Comparison of ENCODE assay signal across 33 cellular contexts in genomic region chr12:41064411-41064810, GRCh38.
"Had no signal": no experiment of that assay in that cellular context is flagged by ENCODE, and none has a peak within 500 bp of the region (broad histone marks: within the 10 kb centered on the region; RNA-seq: fewer than 3 reads in every experiment).

No MANE protein-coding gene starts in this region.

- H3K36me3 Mint-ChIP-seq: activated CD8-positive, alpha-beta memory T cell treated with anti-CD3 and anti-CD28 coated beads, Interleukin-2, amount 10 ng/mL, durations not matched to agents 7 days and 5 days; activated naive CD4-positive, alpha-beta T cell treated with anti-CD3 and anti-CD28 coated beads, Interleukin-2, amount 10 ng/mL, durations not matched to agents 7 days and 5 days; activated naive CD4-positive, alpha-beta T cell treated with anti-CD3 and anti-CD28 coated beads, Interleukin-2, amount 50 U/mL, for 24 hours; activated naive CD8-positive, alpha-beta T cell; activated naive CD8-positive, alpha-beta T cell treated with anti-CD3 and anti-CD28 coated beads, Interleukin-2, amount 10 ng/mL, durations not matched to agents 7 days and 5 days had no signal

- DNase-seq: activated B cell treated with CpG ODN at 0.5 μM for 24 hours; activated CD4-positive, alpha-beta memory T cell treated with anti-CD3 and anti-CD28 coated beads, Interleukin-2, amount 10 ng/mL, durations not matched to agents 7 days and 5 days; activated CD4-positive, alpha-beta T cell treated with anti-CD3 and anti-CD28 coated beads for 4 hours; activated CD4-positive, alpha-beta T cell treated with anti-CD3 and anti-CD28 coated beads, Interleukin-2, amount 10 ng/mL, durations not matched to agents 24 days and 14 days; activated CD4-positive, alpha-beta T cell treated with anti-CD3 and anti-CD28 coated beads, Interleukin-2, amount 50 U/mL, for 48 hours; activated CD4-positive, CD25-positive, alpha-beta regulatory T cell treated with anti-CD3 and anti-CD28 coated beads, Interleukin-2, amount 50 U/mL, for 72 hours; activated CD8-positive, alpha-beta memory T cell treated with anti-CD3 and anti-CD28 coated beads for 24 hours; activated CD8-positive, alpha-beta memory T cell treated with anti-CD3 and anti-CD28 coated beads, Interleukin-2, amount 10 ng/mL, durations not matched to agents 7 days and 5 days; activated CD8-positive, alpha-beta memory T cell treated with anti-CD3 and anti-CD28 coated beads, Interleukin-2, amount 50 U/mL, for 48 hours; activated CD8-positive, alpha-beta T cell treated with anti-CD3 and anti-CD28 coated beads, Interleukin-2, amount 10 ng/mL, durations not matched to agents 7 days and 5 days; activated effector memory CD4-positive, alpha-beta T cell treated with Interleukin-2 at 50 U/mL for 16 hours; activated gamma-delta T cell; activated naive CD4-positive, alpha-beta T cell treated with anti-CD3 and anti-CD28 coated beads, Interleukin-2, amount 10 ng/mL, durations not matched to agents 7 days and 5 days; activated naive CD4-positive, alpha-beta T cell treated with Interleukin-2 at 50 U/mL for 16 hours; activated naive CD8-positive, alpha-beta T cell treated with anti-CD3 and anti-CD28 coated beads, Interleukin-2, amount 10 ng/mL, durations not matched to agents 7 days and 5 days; activated naive CD8-positive, alpha-beta T cell treated with anti-CD3 and anti-CD28 coated beads, Interleukin-2, amount 50 U/mL, for 24 hours; activated T-cell treated with anti-CD3 and anti-CD28 coated beads, Interleukin-2, amount 50 U/mL, for 24 hours; activated T-cell treated with anti-CD3 and anti-CD28 coated beads, Interleukin-2, amount 50 U/mL, for 48 hours; amniotic stem cell; aorta; body of pancreas; brain microvascular endothelial cell; central memory CD4-positive, alpha-beta T cell; T-helper 1 cell; T-helper 2 cell; T-helper 9 cell had no signal

- H3K27ac ChIP-seq: body of pancreas, brain microvascular endothelial cell, breast epithelium, VCaP had no signal

- H3K4me1 ChIP-seq: body of pancreas, breast epithelium had no signal

- H3K36me3 ChIP-seq: brain microvascular endothelial cell, breast epithelium had no signal

- H3K4me3 ChIP-seq: body of pancreas, breast epithelium had no signal

- H3K4me3 Mint-ChIP-seq: activated B cell treated with CpG ODN at 0.5 μM for 24 hours; activated CD4-positive, alpha-beta memory T cell treated with anti-CD3 and anti-CD28 coated beads, Interleukin-2, amount 10 ng/mL, durations not matched to agents 7 days and 5 days; activated CD4-positive, alpha-beta T cell treated with anti-CD3 and anti-CD28 coated beads, Interleukin-2, amount 10 ng/mL, durations not matched to agents 24 days and 14 days; activated CD8-positive, alpha-beta memory T cell treated with anti-CD3 and anti-CD28 coated beads, Interleukin-2, amount 10 ng/mL, durations not matched to agents 7 days and 5 days; activated CD8-positive, alpha-beta T cell treated with anti-CD3 and anti-CD28 coated beads, Interleukin-2, amount 10 ng/mL, durations not matched to agents 7 days and 5 days; activated naive CD4-positive, alpha-beta T cell treated with anti-CD3 and anti-CD28 coated beads, Interleukin-2, amount 10 ng/mL, durations not matched to agents 7 days and 5 days; activated naive CD4-positive, alpha-beta T cell treated with anti-CD3 and anti-CD28 coated beads, Interleukin-2, amount 50 U/mL, for 24 hours; activated naive CD8-positive, alpha-beta T cell; activated naive CD8-positive, alpha-beta T cell treated with anti-CD3 and anti-CD28 coated beads, Interleukin-2, amount 10 ng/mL, durations not matched to agents 7 days and 5 days; activated naive CD8-positive, alpha-beta T cell treated with anti-CD3 and anti-CD28 coated beads, Interleukin-2, amount 50 U/mL, for 24 hours; activated T-cell treated with anti-CD3 and anti-CD28 coated beads, Interleukin-2, amount 50 U/mL, for 24 hours; T-helper 1 cell treated with Interleukin-12 subunit alpha and Interleukin-12 subunit beta and Interleukin-4 antibody, amounts not matched to agents 30 μg/mL and 1 μg/mL, for 36 hours; T-helper 2 cell treated with Interferon-gamma antibody and Interleukin-4, amounts not matched to agents 5 μg/mL and 100 μg/mL, for 36 hours had no signal

- H3K27me3 ChIP-seq: body of pancreas, brain microvascular endothelial cell, breast epithelium had no signal

- H3K27me3 Mint-ChIP-seq: activated B cell treated with CpG ODN at 0.5 μM for 24 hours; activated CD4-positive, alpha-beta memory T cell treated with anti-CD3 and anti-CD28 coated beads, Interleukin-2, amount 10 ng/mL, durations not matched to agents 7 days and 5 days; activated CD4-positive, alpha-beta T cell treated with anti-CD3 and anti-CD28 coated beads, Interleukin-2, amount 10 ng/mL, durations not matched to agents 24 days and 14 days; activated CD8-positive, alpha-beta memory T cell treated with anti-CD3 and anti-CD28 coated beads, Interleukin-2, amount 10 ng/mL, durations not matched to agents 7 days and 5 days; activated naive CD4-positive, alpha-beta T cell treated with anti-CD3 and anti-CD28 coated beads, Interleukin-2, amount 10 ng/mL, durations not matched to agents 7 days and 5 days; activated naive CD4-positive, alpha-beta T cell treated with anti-CD3 and anti-CD28 coated beads, Interleukin-2, amount 50 U/mL, for 24 hours; activated naive CD8-positive, alpha-beta T cell; activated naive CD8-positive, alpha-beta T cell treated with anti-CD3 and anti-CD28 coated beads, Interleukin-2, amount 10 ng/mL, durations not matched to agents 7 days and 5 days; activated naive CD8-positive, alpha-beta T cell treated with anti-CD3 and anti-CD28 coated beads, Interleukin-2, amount 50 U/mL, for 24 hours; activated T-cell treated with anti-CD3 and anti-CD28 coated beads, Interleukin-2, amount 50 U/mL, for 24 hours had no signal

- H3K9me3 Mint-ChIP-seq: activated B cell treated with CpG ODN at 0.5 μM for 24 hours; activated CD4-positive, alpha-beta memory T cell treated with anti-CD3 and anti-CD28 coated beads, Interleukin-2, amount 10 ng/mL, durations not matched to agents 7 days and 5 days; activated CD4-positive, alpha-beta T cell treated with anti-CD3 and anti-CD28 coated beads, Interleukin-2, amount 10 ng/mL, durations not matched to agents 24 days and 14 days; activated naive CD4-positive, alpha-beta T cell treated with anti-CD3 and anti-CD28 coated beads, Interleukin-2, amount 10 ng/mL, durations not matched to agents 7 days and 5 days; activated naive CD4-positive, alpha-beta T cell treated with anti-CD3 and anti-CD28 coated beads, Interleukin-2, amount 50 U/mL, for 24 hours; activated naive CD8-positive, alpha-beta T cell treated with anti-CD3 and anti-CD28 coated beads, Interleukin-2, amount 10 ng/mL, durations not matched to agents 7 days and 5 days; activated naive CD8-positive, alpha-beta T cell treated with anti-CD3 and anti-CD28 coated beads, Interleukin-2, amount 50 U/mL, for 24 hours; activated T-cell treated with anti-CD3 and anti-CD28 coated beads, Interleukin-2, amount 50 U/mL, for 24 hours; activated T-helper 2 cell treated with anti-CD3 and anti-CD28 coated beads, Interferon-gamma antibody, Interleukin-2, Interleukin-4, amounts not matched to agents 10 μg/mL and 5 μg/mL and 100 μg/mL, durations not matched to agents 14 hours and 24 hours and 36 hours; T-helper 1 cell treated with Interleukin-12 subunit alpha and Interleukin-12 subunit beta and Interleukin-4 antibody, amounts not matched to agents 30 μg/mL and 1 μg/mL, for 36 hours; T-helper 2 cell treated with Interferon-gamma antibody and Interleukin-4, amounts not matched to agents 5 μg/mL and 100 μg/mL, for 36 hours had no signal

- H3K9me3 ChIP-seq: body of pancreas, breast epithelium had no signal

- H3K4me1 Mint-ChIP-seq: activated B cell treated with CpG ODN at 0.5 μM for 24 hours; activated CD4-positive, alpha-beta memory T cell treated with anti-CD3 and anti-CD28 coated beads, Interleukin-2, amount 10 ng/mL, durations not matched to agents 7 days and 5 days; activated CD4-positive, alpha-beta T cell treated with anti-CD3 and anti-CD28 coated beads, Interleukin-2, amount 10 ng/mL, durations not matched to agents 24 days and 14 days; activated CD8-positive, alpha-beta memory T cell treated with anti-CD3 and anti-CD28 coated beads, Interleukin-2, amount 10 ng/mL, durations not matched to agents 7 days and 5 days; activated naive CD4-positive, alpha-beta T cell treated with anti-CD3 and anti-CD28 coated beads, Interleukin-2, amount 10 ng/mL, durations not matched to agents 7 days and 5 days; activated naive CD4-positive, alpha-beta T cell treated with anti-CD3 and anti-CD28 coated beads, Interleukin-2, amount 50 U/mL, for 24 hours; activated naive CD8-positive, alpha-beta T cell treated with anti-CD3 and anti-CD28 coated beads, Interleukin-2, amount 10 ng/mL, durations not matched to agents 7 days and 5 days; activated naive CD8-positive, alpha-beta T cell treated with anti-CD3 and anti-CD28 coated beads, Interleukin-2, amount 50 U/mL, for 24 hours had no signal

- H3K27ac Mint-ChIP-seq: activated B cell treated with CpG ODN at 0.5 μM for 24 hours; activated CD4-positive, alpha-beta memory T cell treated with anti-CD3 and anti-CD28 coated beads, Interleukin-2, amount 10 ng/mL, durations not matched to agents 7 days and 5 days; activated CD4-positive, alpha-beta T cell treated with anti-CD3 and anti-CD28 coated beads, Interleukin-2, amount 10 ng/mL, durations not matched to agents 24 days and 14 days; activated CD8-positive, alpha-beta memory T cell treated with anti-CD3 and anti-CD28 coated beads, Interleukin-2, amount 10 ng/mL, durations not matched to agents 7 days and 5 days; activated CD8-positive, alpha-beta T cell treated with anti-CD3 and anti-CD28 coated beads, Interleukin-2, amount 10 ng/mL, durations not matched to agents 7 days and 5 days; activated naive CD4-positive, alpha-beta T cell treated with anti-CD3 and anti-CD28 coated beads, Interleukin-2, amount 10 ng/mL, durations not matched to agents 7 days and 5 days; activated naive CD4-positive, alpha-beta T cell treated with anti-CD3 and anti-CD28 coated beads, Interleukin-2, amount 50 U/mL, for 24 hours; activated naive CD8-positive, alpha-beta T cell; activated naive CD8-positive, alpha-beta T cell treated with anti-CD3 and anti-CD28 coated beads, Interleukin-2, amount 10 ng/mL, durations not matched to agents 7 days and 5 days; activated naive CD8-positive, alpha-beta T cell treated with anti-CD3 and anti-CD28 coated beads, Interleukin-2, amount 50 U/mL, for 24 hours; activated T-cell treated with anti-CD3 and anti-CD28 coated beads, Interleukin-2, amount 50 U/mL, for 24 hours; activated T-helper 2 cell treated with anti-CD3 and anti-CD28 coated beads, Interferon-gamma antibody, Interleukin-2, Interleukin-4, amounts not matched to agents 10 μg/mL and 5 μg/mL and 100 μg/mL, durations not matched to agents 14 hours and 24 hours and 36 hours; T-helper 1 cell treated with Interleukin-12 subunit alpha and Interleukin-12 subunit beta and Interleukin-4 antibody, amounts not matched to agents 30 μg/mL and 1 μg/mL, for 36 hours; T-helper 2 cell treated with Interferon-gamma antibody and Interleukin-4, amounts not matched to agents 5 μg/mL and 100 μg/mL, for 36 hours had no signal
